In the genomic region with DNA sequence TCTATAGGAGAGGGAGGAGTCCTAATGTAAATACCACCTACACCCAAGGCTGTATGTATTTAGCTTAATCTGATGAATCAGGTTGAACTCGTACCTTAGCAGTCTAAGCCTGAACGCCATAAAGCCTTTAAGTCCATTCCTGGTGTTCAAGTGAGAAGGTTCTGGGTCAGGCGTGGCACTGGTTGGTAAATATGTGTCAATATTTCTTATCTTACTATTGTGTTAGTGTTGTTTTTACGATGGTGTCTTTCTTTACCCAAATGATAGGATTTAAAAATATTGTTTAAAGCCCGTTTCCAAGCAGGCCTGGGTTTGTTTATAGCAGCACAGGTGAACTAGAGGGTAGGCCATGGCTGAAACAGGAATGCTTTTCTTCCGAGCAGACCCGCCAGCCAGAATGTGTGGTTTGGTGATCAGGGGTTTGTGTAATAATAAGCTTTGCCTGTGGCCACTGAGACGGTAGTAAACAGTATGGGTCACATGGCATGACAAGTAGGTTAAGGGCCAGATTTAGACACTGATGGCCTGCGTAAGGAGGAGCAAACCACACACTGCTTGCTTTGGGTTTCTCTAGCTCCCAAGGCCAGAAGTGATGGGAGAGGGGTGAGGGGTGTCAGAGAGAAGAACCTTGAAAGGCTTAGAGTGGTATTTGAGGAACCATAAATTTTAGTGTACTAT, we compare ENCODE assay signal across 1 cellular context.
TF ChIP-seq lines count a peak whose summit lies in the region.

No MANE protein-coding gene starts in this region.

TF ChIP-seq in GM12878, 131 proteins besides CTCF, POLR2A, EP300 and RAD21 (continued from another document and continues in another):
- TF ChIP-seq BCL3 (IDR thresholded peaks at IDR 0.05; ENCODE audit: borderline replicate concordance, insufficient read depth, low read depth, low read length, poor library complexity, severe bottlenecking) (no peak), RELB (IDR thresholded peaks at IDR 0.05; ENCODE audit: low read depth) (no peak; the same call in 1 of the 2 replicates), ZNF274 (IDR thresholded peaks at IDR 0.05; ENCODE audit: insufficient read depth, insufficient read length) (no peak), RFX5 (IDR thresholded peaks at IDR 0.05; ENCODE audit: low read depth, low read length) (no peak), CREM (IDR thresholded peaks at IDR 0.05; ENCODE audit: low read depth) (no peak), SMC3 (IDR thresholded peaks at IDR 0.05; ENCODE audit: borderline replicate concordance, low read length) (no peak), ETV6 (conservative IDR thresholded peaks at IDR 0.05 in 1 of 2, IDR thresholded peaks at IDR 0.05 in 1 of 2; ENCODE audit: borderline replicate concordance in 1 of 2, low read depth in 1 of 2) (no peak), YY1 (IDR thresholded peaks at IDR 0.05; ENCODE audit: low read depth, low read length) (no peak), NBN (IDR thresholded peaks at IDR 0.05) (peak; percentile 75; the same call in 1 of the 2 replicates), ZBTB40 (IDR thresholded peaks at IDR 0.05; ENCODE audit: borderline replicate concordance) (no peak), DPF2 (IDR thresholded peaks at IDR 0.05) (no peak), TARDBP (IDR thresholded peaks at IDR 0.05; ENCODE audit: borderline replicate concordance) (no peak), KAT2A (conservative IDR thresholded peaks at IDR 0.05; ENCODE audit: control insufficient read depth, low read depth, low read length) (no peak), RB1 (IDR thresholded peaks at IDR 0.05; ENCODE audit: borderline replicate concordance) (no peak), IRF3 (IDR thresholded peaks at IDR 0.05) (no peak), RUNX3 (IDR thresholded peaks at IDR 0.05; ENCODE audit: low read length) (peak; percentile 83), BMI1 (IDR thresholded peaks at IDR 0.05; ENCODE audit: borderline replicate concordance) (no peak), TAF1 (IDR thresholded peaks at IDR 0.05; ENCODE audit: borderline replicate concordance, low read depth, low read length) (no peak), POU2F2 (IDR thresholded peaks at IDR 0.05; ENCODE audit: borderline replicate concordance, low read depth, low read length) (no peak), ZBED1 (IDR thresholded peaks at IDR 0.05; ENCODE audit: borderline replicate concordance) (no peak), PRDM15 (CRISPR knock-in tag; IDR thresholded peaks at IDR 0.05) (no peak), RELA (IDR thresholded peaks at IDR 0.05; ENCODE audit: borderline replicate concordance, partially characterized antibody) (no peak), ZNF217 (IDR thresholded peaks at IDR 0.05) (no peak), RAD51 (IDR thresholded peaks at IDR 0.05) (peak; percentile 92)
- TF ChIP-seq, protein P1, sequence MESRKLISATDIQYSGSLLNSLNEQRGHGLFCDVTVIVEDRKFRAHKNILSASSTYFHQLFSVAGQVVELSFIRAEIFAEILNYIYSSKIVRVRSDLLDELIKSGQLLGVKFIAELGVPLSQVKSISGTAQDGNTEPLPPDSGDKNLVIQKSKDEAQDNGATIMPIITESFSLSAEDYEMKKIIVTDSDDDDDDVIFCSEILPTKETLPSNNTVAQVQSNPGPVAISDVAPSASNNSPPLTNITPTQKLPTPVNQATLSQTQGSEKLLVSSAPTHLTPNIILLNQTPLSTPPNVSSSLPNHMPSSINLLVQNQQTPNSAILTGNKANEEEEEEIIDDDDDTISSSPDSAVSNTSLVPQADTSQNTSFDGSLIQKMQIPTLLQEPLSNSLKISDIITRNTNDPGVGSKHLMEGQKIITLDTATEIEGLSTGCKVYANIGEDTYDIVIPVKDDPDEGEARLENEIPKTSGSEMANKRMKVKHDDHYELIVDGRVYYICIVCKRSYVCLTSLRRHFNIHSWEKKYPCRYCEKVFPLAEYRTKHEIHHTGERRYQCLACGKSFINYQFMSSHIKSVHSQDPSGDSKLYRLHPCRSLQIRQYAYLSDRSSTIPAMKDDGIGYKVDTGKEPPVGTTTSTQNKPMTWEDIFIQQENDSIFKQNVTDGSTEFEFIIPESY (IDR thresholded peaks at IDR 0.05) = no peak
- TF ChIP-seq, protein P2, sequence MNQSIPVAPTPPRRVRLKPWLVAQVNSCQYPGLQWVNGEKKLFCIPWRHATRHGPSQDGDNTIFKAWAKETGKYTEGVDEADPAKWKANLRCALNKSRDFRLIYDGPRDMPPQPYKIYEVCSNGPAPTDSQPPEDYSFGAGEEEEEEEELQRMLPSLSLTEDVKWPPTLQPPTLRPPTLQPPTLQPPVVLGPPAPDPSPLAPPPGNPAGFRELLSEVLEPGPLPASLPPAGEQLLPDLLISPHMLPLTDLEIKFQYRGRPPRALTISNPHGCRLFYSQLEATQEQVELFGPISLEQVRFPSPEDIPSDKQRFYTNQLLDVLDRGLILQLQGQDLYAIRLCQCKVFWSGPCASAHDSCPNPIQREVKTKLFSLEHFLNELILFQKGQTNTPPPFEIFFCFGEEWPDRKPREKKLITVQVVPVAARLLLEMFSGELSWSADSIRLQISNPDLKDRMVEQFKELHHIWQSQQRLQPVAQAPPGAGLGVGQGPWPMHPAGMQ (IDR thresholded peaks at IDR 0.05; ENCODE audit: borderline replicate concordance) = no peak
- TF ChIP-seq, protein P3, sequence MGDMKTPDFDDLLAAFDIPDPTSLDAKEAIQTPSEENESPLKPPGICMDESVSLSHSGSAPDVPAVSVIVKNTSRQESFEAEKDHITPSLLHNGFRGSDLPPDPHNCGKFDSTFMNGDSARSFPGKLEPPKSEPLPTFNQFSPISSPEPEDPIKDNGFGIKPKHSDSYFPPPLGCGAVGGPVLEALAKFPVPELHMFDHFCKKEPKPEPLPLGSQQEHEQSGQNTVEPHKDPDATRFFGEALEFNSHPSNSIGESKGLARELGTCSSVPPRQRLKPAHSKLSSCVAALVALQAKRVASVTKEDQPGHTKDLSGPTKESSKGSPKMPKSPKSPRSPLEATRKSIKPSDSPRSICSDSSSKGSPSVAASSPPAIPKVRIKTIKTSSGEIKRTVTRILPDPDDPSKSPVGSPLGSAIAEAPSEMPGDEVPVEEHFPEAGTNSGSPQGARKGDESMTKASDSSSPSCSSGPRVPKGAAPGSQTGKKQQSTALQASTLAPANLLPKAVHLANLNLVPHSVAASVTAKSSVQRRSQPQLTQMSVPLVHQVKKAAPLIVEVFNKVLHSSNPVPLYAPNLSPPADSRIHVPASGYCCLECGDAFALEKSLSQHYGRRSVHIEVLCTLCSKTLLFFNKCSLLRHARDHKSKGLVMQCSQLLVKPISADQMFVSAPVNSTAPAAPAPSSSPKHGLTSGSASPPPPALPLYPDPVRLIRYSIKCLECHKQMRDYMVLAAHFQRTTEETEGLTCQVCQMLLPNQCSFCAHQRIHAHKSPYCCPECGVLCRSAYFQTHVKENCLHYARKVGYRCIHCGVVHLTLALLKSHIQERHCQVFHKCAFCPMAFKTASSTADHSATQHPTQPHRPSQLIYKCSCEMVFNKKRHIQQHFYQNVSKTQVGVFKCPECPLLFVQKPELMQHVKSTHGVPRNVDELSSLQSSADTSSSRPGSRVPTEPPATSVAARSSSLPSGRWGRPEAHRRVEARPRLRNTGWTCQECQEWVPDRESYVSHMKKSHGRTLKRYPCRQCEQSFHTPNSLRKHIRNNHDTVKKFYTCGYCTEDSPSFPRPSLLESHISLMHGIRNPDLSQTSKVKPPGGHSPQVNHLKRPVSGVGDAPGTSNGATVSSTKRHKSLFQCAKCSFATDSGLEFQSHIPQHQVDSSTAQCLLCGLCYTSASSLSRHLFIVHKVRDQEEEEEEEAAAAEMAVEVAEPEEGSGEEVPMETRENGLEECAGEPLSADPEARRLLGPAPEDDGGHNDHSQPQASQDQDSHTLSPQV (IDR thresholded peaks at IDR 0.05) = no peak
- TF ChIP-seq, protein P4, sequence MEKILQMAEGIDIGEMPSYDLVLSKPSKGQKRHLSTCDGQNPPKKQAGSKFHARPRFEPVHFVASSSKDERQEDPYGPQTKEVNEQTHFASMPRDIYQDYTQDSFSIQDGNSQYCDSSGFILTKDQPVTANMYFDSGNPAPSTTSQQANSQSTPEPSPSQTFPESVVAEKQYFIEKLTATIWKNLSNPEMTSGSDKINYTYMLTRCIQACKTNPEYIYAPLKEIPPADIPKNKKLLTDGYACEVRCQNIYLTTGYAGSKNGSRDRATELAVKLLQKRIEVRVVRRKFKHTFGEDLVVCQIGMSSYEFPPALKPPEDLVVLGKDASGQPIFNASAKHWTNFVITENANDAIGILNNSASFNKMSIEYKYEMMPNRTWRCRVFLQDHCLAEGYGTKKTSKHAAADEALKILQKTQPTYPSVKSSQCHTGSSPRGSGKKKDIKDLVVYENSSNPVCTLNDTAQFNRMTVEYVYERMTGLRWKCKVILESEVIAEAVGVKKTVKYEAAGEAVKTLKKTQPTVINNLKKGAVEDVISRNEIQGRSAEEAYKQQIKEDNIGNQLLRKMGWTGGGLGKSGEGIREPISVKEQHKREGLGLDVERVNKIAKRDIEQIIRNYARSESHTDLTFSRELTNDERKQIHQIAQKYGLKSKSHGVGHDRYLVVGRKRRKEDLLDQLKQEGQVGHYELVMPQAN (conservative IDR thresholded peaks at IDR 0.05) = no peak
